ENCODE assay signal across 14 cellular contexts in the genomic region with DNA sequence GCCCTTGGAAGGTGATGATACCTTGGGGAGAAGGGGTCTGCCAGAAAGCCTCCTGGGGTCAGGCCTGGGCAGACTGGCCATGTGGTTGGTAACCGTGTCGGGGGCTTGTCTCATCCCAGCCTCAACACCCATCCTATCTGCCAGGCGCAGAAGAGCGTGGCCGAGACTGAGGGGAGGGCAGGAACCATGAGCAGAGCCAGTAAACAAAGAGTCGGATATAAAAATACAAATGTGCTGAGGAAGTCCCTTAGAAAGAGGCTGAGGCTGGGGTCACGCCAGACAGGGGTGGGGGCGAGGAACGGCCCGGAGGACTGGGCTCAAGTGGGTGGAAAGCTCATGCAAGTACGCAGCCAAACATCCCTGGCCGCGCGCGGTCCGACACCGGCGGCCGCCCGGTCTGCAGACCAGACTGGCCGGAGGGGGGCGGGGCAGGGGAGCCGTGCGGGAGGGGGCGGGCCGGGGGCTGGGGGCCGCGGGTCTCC. TPM values are rescaled to one million over a fixed set of nuclear protein-coding genes. Genes with fewer than 3 reads are reported as not detected.
DNase-seq lines count a peak whose midpoint lies in the region; ATAC-seq and TF ChIP-seq lines count a peak whose summit lies in the region.
"Had no signal": no experiment of that assay in that cellular context is flagged by ENCODE, and none has a peak within 500 bp of the region (broad histone marks: within the 10 kb centered on the region; RNA-seq: fewer than 3 reads in every experiment).

No MANE protein-coding gene starts in this region.

- H3K36me3 ChIP-seq in Caco-2 (ENCODE audit: control insufficient read depth, insufficient read depth, low read length), result no peaks in the 10 kb centered on the region
- no peaks in the 10 kb centered on the region for H3K36me3 ChIP-seq in neural progenitor cell
- H3K36me3 ChIP-seq: ascending aorta, heart left ventricle, transverse colon had no signal

- H3K9ac ChIP-seq in neural progenitor cell, result no peak overlapping the region

- H3K27ac ChIP-seq in dorsolateral prefrontal cortex (peak overlapping the region in 1 of 59 donors; percentile 31), neural progenitor cell (no peak overlapping the region)
- H3K27ac ChIP-seq: ascending aorta, heart left ventricle, transverse colon had no signal

- H3K79me2 ChIP-seq in neural progenitor cell (ENCODE audit: low read depth), result no peaks in the 10 kb centered on the region

- H3F3A ChIP-seq in neural progenitor cell (ENCODE audit: low read depth), result peaks cover 31% of the 10 kb centered on the region

- no peak overlapping the region for H3K4me3 ChIP-seq in Caco-2 (ENCODE audit: low read depth, low read length)
- H3K4me3 ChIP-seq in dorsolateral prefrontal cortex, result peak overlapping the region in 51 of 59 donors; percentile 6 to 74 (median 62)
- peak overlapping the region; percentile 27 for H3K4me3 ChIP-seq in neural progenitor cell
- H3K4me3 ChIP-seq: lung had no signal

- DNase-seq in T-helper 2 cell treated with Interferon-gamma antibody and Interleukin-4, amounts not matched to agents 5 μg/mL and 100 μg/mL, for 36 hours (ENCODE audit: low spot score), result no peak
- DNase-seq in T-helper 2 cell, result no peak
- no peak for DNase-seq in Caco-2
- peak in 1 of 10 donors; percentile 23 for DNase-seq in dorsolateral prefrontal cortex
- no peak for DNase-seq in neural progenitor cell (ENCODE audit: low spot score)
- DNase-seq in activated CD4-positive, CD25-positive, alpha-beta regulatory T cell treated with anti-CD3 and anti-CD28 coated beads, Interleukin-2, amount 50 U/mL, for 72 hours, result no peak
- DNase-seq in iPS-NIHi11 (ENCODE audit: low spot score), result no peak
- DNase-seq: Karpas-422, NCI-H2029 had no signal

- no peaks in the 10 kb centered on the region for H3K9me3 Mint-ChIP-seq in T-helper 2 cell treated with Interferon-gamma antibody and Interleukin-4, amounts not matched to agents 5 μg/mL and 100 μg/mL, for 36 hours
- H3K9me3 Mint-ChIP-seq in Caco-2 (ENCODE audit: unreplicated experiment) (no peaks in the 10 kb centered on the region), neural progenitor cell (no peaks in the 10 kb centered on the region)

- H3K4me3 Mint-ChIP-seq in T-helper 2 cell treated with Interferon-gamma antibody and Interleukin-4, amounts not matched to agents 5 μg/mL and 100 μg/mL, for 36 hours, result peak overlapping the region; percentile 55
- H3K4me3 Mint-ChIP-seq in Caco-2 (ENCODE audit: unreplicated experiment), result peak overlapping the region; percentile 78
- peak overlapping the region; percentile 76 for H3K4me3 Mint-ChIP-seq in neural progenitor cell

- peaks cover 36% of the 10 kb centered on the region for H3K27me3 Mint-ChIP-seq in T-helper 2 cell treated with Interferon-gamma antibody and Interleukin-4, amounts not matched to agents 5 μg/mL and 100 μg/mL, for 36 hours (ENCODE audit: low read depth)
- H3K27me3 Mint-ChIP-seq in Caco-2 (ENCODE audit: insufficient read depth, unreplicated experiment) (peaks cover 18% of the 10 kb centered on the region), neural progenitor cell (ENCODE audit: insufficient read depth, low read depth) (peaks cover 39% of the 10 kb centered on the region)

- no peaks in the 10 kb centered on the region for H3K9me3 ChIP-seq in Caco-2
- H3K9me3 ChIP-seq in neural progenitor cell (ENCODE audit: low read depth), result no peaks in the 10 kb centered on the region
- H3K9me3 ChIP-seq: ascending aorta, heart left ventricle, transverse colon had no signal

- TF ChIP-seq CTCF in Caco-2 (IDR thresholded peaks at IDR 0.05; ENCODE audit: insufficient read depth in 1 of 2, low read depth in 1 of 2, low read length in 1 of 2, severe bottlenecking in 1 of 2, unreplicated experiment in 1 of 2) (no peak), dorsolateral prefrontal cortex (IDR thresholded peaks at IDR 0.05 in 54 of 56, conservative IDR thresholded peaks at IDR 0.05 in 2 of 56; ENCODE audit: low read depth in 1 of 56, partially characterized antibody in 56 of 56) (no peak), neural progenitor cell (IDR thresholded peaks at IDR 0.05) (no peak)

- H3K4me1 ChIP-seq in Caco-2 (peaks cover 9% of the 10 kb centered on the region; the same call in 1 of the 2 replicates), neural progenitor cell (peaks cover 12% of the 10 kb centered on the region)

- peaks cover 17% of the 10 kb centered on the region for H3K4me1 Mint-ChIP-seq in T-helper 2 cell treated with Interferon-gamma antibody and Interleukin-4, amounts not matched to agents 5 μg/mL and 100 μg/mL, for 36 hours (ENCODE audit: low read depth)
- H3K4me1 Mint-ChIP-seq in Caco-2 (ENCODE audit: low read depth, unreplicated experiment), result peaks cover 8% of the 10 kb centered on the region
- H3K4me1 Mint-ChIP-seq in neural progenitor cell, result peaks cover 21% of the 10 kb centered on the region

- H3K4me2 ChIP-seq in neural progenitor cell, result peak overlapping the region; percentile 73

- H3K27me3 ChIP-seq in Caco-2 (replicated peaks; ENCODE audit: control insufficient read depth, insufficient read depth, low read length) (peaks cover 4% of the 10 kb centered on the region), dorsolateral prefrontal cortex (peaks cover 0 to 23% (median 0%) of the 10 kb centered on the region in 45 donors), neural progenitor cell (peaks cover 74% of the 10 kb centered on the region)

- no peak overlapping the region for H3K27ac Mint-ChIP-seq in T-helper 2 cell treated with Interferon-gamma antibody and Interleukin-4, amounts not matched to agents 5 μg/mL and 100 μg/mL, for 36 hours
- no peak overlapping the region for H3K27ac Mint-ChIP-seq in Caco-2 (ENCODE audit: unreplicated experiment)
- no peak overlapping the region for H3K27ac Mint-ChIP-seq in neural progenitor cell

- CTCF ChIA-PET in Caco-2 (lab: Charles Lee), result no interaction called here

- intact Hi-C loops in Caco-2 (cut with micrococcal nuclease; ENCODE audit: unreplicated experiment) (no loop called here), dorsolateral prefrontal cortex (cut with DNase I) (no loop called here)

- no peak overlapping the region for H2AFZ ChIP-seq in neural progenitor cell (replicated peaks)

- ATAC-seq in GM21717 (IDR thresholded peaks at IDR 0.05; ENCODE audit: unreplicated experiment), result no peak

- peaks cover 11% of the 10 kb centered on the region for H3K36me3 Mint-ChIP-seq in T-helper 2 cell treated with Interferon-gamma antibody and Interleukin-4, amounts not matched to agents 5 μg/mL and 100 μg/mL, for 36 hours (ENCODE audit: low read depth)
- H3K36me3 Mint-ChIP-seq in Caco-2 (ENCODE audit: insufficient read depth, unreplicated experiment) (peaks cover 23% of the 10 kb centered on the region), neural progenitor cell (no peaks in the 10 kb centered on the region)

- H4K20me1 ChIP-seq in neural progenitor cell (ENCODE audit: low read depth), result peaks cover 70% of the 10 kb centered on the region

- no TSS peak for BruUV-seq in Caco-2 (replicated peaks; lab: Mats Ljungman, UMichigan)

- POLR2A ChIA-PET in Caco-2 (lab: Charles Lee), result no interaction called here

RNA-seq across cellular contexts. Expression of a gene that starts 1.9 kb away (rescaled TPM):
- total RNA-seq in Caco-2 (2022) (0.46 and 0.66 TPM in 2 replicates), dorsolateral prefrontal cortex (10 to 100 TPM; 12.9 to 76.7 (median 45.6) TPM), neural progenitor cell (ENCODE audit: low replicate concordance) (0.71 TPM in 1 of 2 replicates, not detected in the other)
- total RNA-seq: ascending aorta, transverse colon had no signal

RNA-seq across cellular contexts. Expression of a gene that starts 10.0 kb away (rescaled TPM):
- total RNA-seq in Caco-2 (2022) (12.1 and 13.1 TPM in 2 replicates), dorsolateral prefrontal cortex (1 to 10 TPM in 9 of 120 experiments, under 1 TPM in 71, not detected in 40; 0.25 to 1.6 (median 0.52) TPM), neural progenitor cell (ENCODE audit: low replicate concordance) (3.7 and 6.0 TPM in 2 replicates)

RNA-seq across cellular contexts. Expression of a gene that starts 10.7 kb away (rescaled TPM):
- 73.4 and 74.9 TPM in 2 replicates for total RNA-seq in Caco-2 (2022)
- 10 to 100 TPM; 10.2 to 27.1 (median 17.8) TPM for total RNA-seq in dorsolateral prefrontal cortex
- 23.7 and 39.1 TPM in 2 replicates for total RNA-seq in neural progenitor cell (ENCODE audit: low replicate concordance)

RNA-seq across cellular contexts. Expression of a gene that starts 16.4 kb away (rescaled TPM):
- not detected in 2 replicates for total RNA-seq in Caco-2 (2022)
- total RNA-seq in dorsolateral prefrontal cortex, result 10 to 100 TPM in 114 of 120 experiments, 1 to 10 TPM in 6; 2.6 to 38.7 (median 18.0) TPM
- total RNA-seq in neural progenitor cell (ENCODE audit: low replicate concordance), result 0.15 TPM in 1 of 2 replicates, not detected in the other
- total RNA-seq: ascending aorta, transverse colon had no signal

RNA-seq across cellular contexts. Expression of a gene that starts 30.1 kb away (rescaled TPM):
- total RNA-seq in Caco-2 (2022) (0.79 and 1.6 TPM in 2 replicates), dorsolateral prefrontal cortex (100 to 1,000 TPM in 1 of 120 experiments, 10 to 100 TPM in 119; 22.0 to 127 (median 48.6) TPM), neural progenitor cell (ENCODE audit: low replicate concordance) (not detected in 2 replicates)
- total RNA-seq: heart left ventricle had no signal
